In genomic region chr6:158698876-158699440, GRCh38 we compare ENCODE assay signal across 16 cellular contexts. TPM values are rescaled to one million over a fixed set of nuclear protein-coding genes. Genes with fewer than 3 reads are reported as not detected.
DNase-seq lines count a peak whose midpoint lies in the region; ATAC-seq and TF ChIP-seq lines count a peak whose summit lies in the region.
"Had no signal": no experiment of that assay in that cellular context is flagged by ENCODE, and none has a peak within 500 bp of the region (broad histone marks: within the 10 kb centered on the region; RNA-seq: fewer than 3 reads in every experiment).

No MANE protein-coding gene starts in this region.

- H3K4me1 ChIP-seq in right atrium auricular region (peaks cover 0 to 6% of the 10 kb centered on the region in 2 donors), lower lobe of right lung (peaks cover 3% of the 10 kb centered on the region), upper lobe of right lung (peaks cover 3% of the 10 kb centered on the region)

- peak; percentile 44 for DNase-seq in cardiac septum (ENCODE audit: low spot score)
- no peak for DNase-seq in right atrium auricular region (ENCODE audit: low spot score)
- DNase-seq in activated T-helper 1 cell treated with anti-CD3 and anti-CD28 coated beads, Interleukin-12 subunit alpha, Interleukin-12 subunit beta, Interleukin-2, Interleukin-4 antibody, amounts not matched to agents 30 ng/mL and 10 ng/mL and 1 ng/mL, durations not matched to agents 14 hours and 24 hours and 36 hours (ENCODE audit: low spot score): no peak
- DNase-seq in lower lobe of right lung: peak; percentile 77
- DNase-seq in upper lobe of right lung: peak; percentile 83
- no peak for DNase-seq in GM19240 (ENCODE audit: insufficient read length, low spot score)
- no peak for DNase-seq in Right ventricle myocardium superior
- DNase-seq: activated naive CD8-positive, alpha-beta T cell treated with anti-CD3 and anti-CD28 coated beads, Interleukin-2, amount 10 ng/mL, durations not matched to agents 7 days and 5 days; Caco-2; erythroblast; left ventricle myocardium inferior; mucosa of descending colon; NCI-H1930; RPMI8226 had no signal

- peak overlapping the region; percentile 71 for H3K27ac Mint-ChIP-seq in activated T-helper 1 cell treated with anti-CD3 and anti-CD28 coated beads, Interleukin-12 subunit alpha, Interleukin-12 subunit beta, Interleukin-2, Interleukin-4 antibody, amounts not matched to agents 30 ng/mL and 10 ng/mL and 1 ng/mL, durations not matched to agents 14 hours and 24 hours and 36 hours
- H3K27ac Mint-ChIP-seq: activated naive CD8-positive, alpha-beta T cell treated with anti-CD3 and anti-CD28 coated beads, Interleukin-2, amount 10 ng/mL, durations not matched to agents 7 days and 5 days had no signal

- no peak overlapping the region for H3K4me3 ChIP-seq in right atrium auricular region
- no peak overlapping the region for H3K4me3 ChIP-seq in lower lobe of right lung
- no peak overlapping the region for H3K4me3 ChIP-seq in upper lobe of right lung
- H3K4me3 ChIP-seq: left ventricle myocardium inferior, mucosa of descending colon, vagina had no signal

- H3K4me1 Mint-ChIP-seq in activated T-helper 1 cell treated with anti-CD3 and anti-CD28 coated beads, Interleukin-12 subunit alpha, Interleukin-12 subunit beta, Interleukin-2, Interleukin-4 antibody, amounts not matched to agents 30 ng/mL and 10 ng/mL and 1 ng/mL, durations not matched to agents 14 hours and 24 hours and 36 hours (ENCODE audit: low read depth): peaks cover 34% of the 10 kb centered on the region

- H3K27me3 ChIP-seq in right atrium auricular region: no peaks in the 10 kb centered on the region
- H3K27me3 ChIP-seq in lower lobe of right lung (ENCODE audit: low read depth): no peaks in the 10 kb centered on the region
- no peaks in the 10 kb centered on the region for H3K27me3 ChIP-seq in upper lobe of right lung
- H3K27me3 ChIP-seq: neutrophil, vagina had no signal

- no peak overlapping the region for H3K4me3 Mint-ChIP-seq in activated T-helper 1 cell treated with anti-CD3 and anti-CD28 coated beads, Interleukin-12 subunit alpha, Interleukin-12 subunit beta, Interleukin-2, Interleukin-4 antibody, amounts not matched to agents 30 ng/mL and 10 ng/mL and 1 ng/mL, durations not matched to agents 14 hours and 24 hours and 36 hours
- H3K4me3 Mint-ChIP-seq: activated naive CD8-positive, alpha-beta T cell treated with anti-CD3 and anti-CD28 coated beads, Interleukin-2, amount 10 ng/mL, durations not matched to agents 7 days and 5 days had no signal

- peaks cover 38% of the 10 kb centered on the region for H3K36me3 Mint-ChIP-seq in activated T-helper 1 cell treated with anti-CD3 and anti-CD28 coated beads, Interleukin-12 subunit alpha, Interleukin-12 subunit beta, Interleukin-2, Interleukin-4 antibody, amounts not matched to agents 30 ng/mL and 10 ng/mL and 1 ng/mL, durations not matched to agents 14 hours and 24 hours and 36 hours (ENCODE audit: low read depth)

- intact Hi-C loops in cardiac septum (cut with DNase I) (loop anchor here (10.0 kb wide), 1 partner anchor 484 kb away; no protein-coding TSS in a partner anchor), lower lobe of right lung (cut with DNase I) (no loop called here), upper lobe of right lung (cut with DNase I) (no loop called here), Right ventricle myocardium superior (cut with DNase I) (loop anchor here (10.0 kb wide), 1 partner anchor 74 kb away; no protein-coding TSS in a partner anchor)
- intact Hi-C loops in activated T-helper 1 cell treated with anti-CD3 and anti-CD28 coated beads, Interleukin-12 subunit alpha, Interleukin-12 subunit beta, Interleukin-2, Interleukin-4 antibody, amounts not matched to agents 30 ng/mL and 10 ng/mL and 1 ng/mL, durations not matched to agents 14 hours and 24 hours and 36 hours (cut with micrococcal nuclease): no loop called here

- H3K36me3 ChIP-seq in right atrium auricular region (no peaks in the 10 kb centered on the region), lower lobe of right lung (no peaks in the 10 kb centered on the region), upper lobe of right lung (no peaks in the 10 kb centered on the region)
- H3K36me3 ChIP-seq: left ventricle myocardium inferior, vagina had no signal

- ATAC-seq in lower lobe of right lung (peak; percentile 49 to 66), upper lobe of right lung (peak; percentile 93), Right ventricle myocardium superior (ENCODE audit: poor library complexity) (no peak)
- ATAC-seq: mucosa of descending colon had no signal

- no peak overlapping the region for H3K27ac ChIP-seq in right atrium auricular region
- H3K27ac ChIP-seq in lower lobe of right lung: no peak overlapping the region
- no peak overlapping the region for H3K27ac ChIP-seq in upper lobe of right lung
- H3K27ac ChIP-seq: left ventricle myocardium inferior, neutrophil, vagina had no signal

- H3K9me3 ChIP-seq in right atrium auricular region (no peaks in the 10 kb centered on the region), lower lobe of right lung (no peaks in the 10 kb centered on the region), upper lobe of right lung (no peaks in the 10 kb centered on the region)
- H3K9me3 ChIP-seq: Caco-2, left ventricle myocardium inferior, mucosa of descending colon, neutrophil, vagina had no signal

- TF ChIP-seq CTCF in right atrium auricular region (IDR thresholded peaks at IDR 0.05) (no peak), lower lobe of right lung (IDR thresholded peaks at IDR 0.05) (no peak), upper lobe of right lung (IDR thresholded peaks at IDR 0.05) (no peak)

- H3K27me3 Mint-ChIP-seq in activated T-helper 1 cell treated with anti-CD3 and anti-CD28 coated beads, Interleukin-12 subunit alpha, Interleukin-12 subunit beta, Interleukin-2, Interleukin-4 antibody, amounts not matched to agents 30 ng/mL and 10 ng/mL and 1 ng/mL, durations not matched to agents 14 hours and 24 hours and 36 hours (ENCODE audit: insufficient read depth): no peaks in the 10 kb centered on the region
- H3K27me3 Mint-ChIP-seq: activated naive CD8-positive, alpha-beta T cell treated with anti-CD3 and anti-CD28 coated beads, Interleukin-2, amount 10 ng/mL, durations not matched to agents 7 days and 5 days had no signal

- H3K9me3 Mint-ChIP-seq in activated T-helper 1 cell treated with anti-CD3 and anti-CD28 coated beads, Interleukin-12 subunit alpha, Interleukin-12 subunit beta, Interleukin-2, Interleukin-4 antibody, amounts not matched to agents 30 ng/mL and 10 ng/mL and 1 ng/mL, durations not matched to agents 14 hours and 24 hours and 36 hours: no peaks in the 10 kb centered on the region
- H3K9me3 Mint-ChIP-seq: activated naive CD8-positive, alpha-beta T cell treated with anti-CD3 and anti-CD28 coated beads, Interleukin-2, amount 10 ng/mL, durations not matched to agents 7 days and 5 days had no signal

RNA-seq across cellular contexts. Expression of gene SYTL3, which starts 49.1 kb away (rescaled TPM):
- 5.7 TPM for total RNA-seq in cardiac septum
- 1 to 10 TPM; 4.2 to 5.6 TPM for total RNA-seq in right atrium auricular region
- 123 and 139 TPM in 2 replicates for total RNA-seq in activated T-helper 1 cell treated with anti-CD3 and anti-CD28 coated beads, Interleukin-12 subunit alpha, Interleukin-12 subunit beta, Interleukin-2, Interleukin-4 antibody, amounts not matched to agents 30 ng/mL and 10 ng/mL and 1 ng/mL, durations not matched to agents 14 hours and 24 hours and 36 hours
- total RNA-seq in lower lobe of right lung: 13.9 TPM
- 8.7 TPM for total RNA-seq in upper lobe of right lung
- total RNA-seq in Right ventricle myocardium superior: 11.7 TPM

RNA-seq across cellular contexts. Expression of gene DYNLT1, which starts 54.4 kb away (rescaled TPM):
- total RNA-seq in cardiac septum: 131 TPM
- 10 to 100 TPM; 57.3 to 91.5 TPM for total RNA-seq in right atrium auricular region
- total RNA-seq in activated T-helper 1 cell treated with anti-CD3 and anti-CD28 coated beads, Interleukin-12 subunit alpha, Interleukin-12 subunit beta, Interleukin-2, Interleukin-4 antibody, amounts not matched to agents 30 ng/mL and 10 ng/mL and 1 ng/mL, durations not matched to agents 14 hours and 24 hours and 36 hours: 103 and 105 TPM in 2 replicates
- total RNA-seq in lower lobe of right lung: 101 TPM
- 104 TPM for total RNA-seq in upper lobe of right lung
- total RNA-seq in Right ventricle myocardium superior: 128 TPM

Comparison
In these comparisons a context has a peak if more than half of its experiments do, and no peak if none do; other contexts are left out.
1. DNase-seq: peak in cardiac septum (single experiment), lower lobe of right lung (single experiment) and upper lobe of right lung (single experiment); none in right atrium auricular region (single experiment), activated T-helper 1 cell treated with anti-CD3 and anti-CD28 coated beads, Interleukin-12 subunit alpha, Interleukin-12 subunit beta, Interleukin-2, Interleukin-4 antibody, amounts not matched to agents 30 ng/mL and 10 ng/mL and 1 ng/mL, durations not matched to agents 14 hours and 24 hours and 36 hours (single experiment), GM19240 (single experiment) and Right ventricle myocardium superior (single experiment).
2. intact Hi-C loops: an anchor here in cardiac septum (10.0 kb wide) and Right ventricle myocardium superior (10.0 kb wide); none called in activated T-helper 1 cell treated with anti-CD3 and anti-CD28 coated beads, Interleukin-12 subunit alpha, Interleukin-12 subunit beta, Interleukin-2, Interleukin-4 antibody, amounts not matched to agents 30 ng/mL and 10 ng/mL and 1 ng/mL, durations not matched to agents 14 hours and 24 hours and 36 hours, lower lobe of right lung and upper lobe of right lung.